Comparison of ENCODE assay signal across 9 cellular contexts in genomic region chr7:73719806-73720169, GRCh38. TPM values are rescaled to one million over a fixed set of nuclear protein-coding genes. Genes with fewer than 3 reads are reported as not detected.
A peak's percentile ranks its signal among the peaks of the same experiment; 100 is the strongest.
DNase-seq lines count a peak whose midpoint lies in the region; ATAC-seq, FAIRE-seq and TF ChIP-seq lines count a peak whose summit lies in the region.
"Had no signal": no experiment of that assay in that cellular context is flagged by ENCODE, and none has a peak within 500 bp of the region (broad histone marks: within the 10 kb centered on the region; RNA-seq: fewer than 3 reads in every experiment).

No MANE protein-coding gene starts in this region.

- no TSS peak for BruUV-seq in Caco-2 (replicated peaks; lab: Mats Ljungman, UMichigan)

- H3K27me3 Mint-ChIP-seq in Caco-2 (ENCODE audit: insufficient read depth, unreplicated experiment) = no peaks in the 10 kb centered on the region

- peaks cover 37% of the 10 kb centered on the region for H3K4me1 ChIP-seq in Caco-2
- H3K4me1 ChIP-seq in HUES64 (ENCODE audit: insufficient read depth, low read length) = no peaks in the 10 kb centered on the region
- peaks cover 16% of the 10 kb centered on the region for H3K4me1 ChIP-seq in colonic mucosa
- H3K4me1 ChIP-seq in small intestine (ENCODE audit: control insufficient read depth in 2 of 2, insufficient read depth in 1 of 2, low read depth in 1 of 2, low read length in 1 of 2) = peaks cover 0 to 4% of the 10 kb centered on the region in 2 donors

- no peak for TF ChIP-seq CTCF in Caco-2 (IDR thresholded peaks at IDR 0.05; ENCODE audit: insufficient read depth in 1 of 2, low read depth in 1 of 2, low read length in 1 of 2, severe bottlenecking in 1 of 2, unreplicated experiment in 1 of 2)
- TF ChIP-seq CTCF in colonic mucosa (IDR thresholded peaks at IDR 0.05) = no peak
- no peak for TF ChIP-seq CTCF in omental fat pad (IDR thresholded peaks at IDR 0.05)

- H3K4me3 Mint-ChIP-seq in Caco-2 (ENCODE audit: unreplicated experiment) = peak overlapping the region; percentile 73

- H3K9ac ChIP-seq in HUES64 (ENCODE audit: low read depth, low read length) (no peak overlapping the region), colonic mucosa (ENCODE audit: low read depth in 2 of 2, low read length in 2 of 2) (no peak overlapping the region)

- WGBS in HUES64 = 12% methylated on average over 16 of the region's 16 CpGs
- 9 to 12% (median 9%) methylated on average over 12 to 16 of the region's 16 CpGs for WGBS in small intestine, 3 donors

- H3K27me3 ChIP-seq in Caco-2 (replicated peaks; ENCODE audit: control insufficient read depth, insufficient read depth, low read length) = no peaks in the 10 kb centered on the region
- H3K27me3 ChIP-seq in HUES64 (ENCODE audit: insufficient read depth, low read length) = peaks cover 24% of the 10 kb centered on the region
- H3K27me3 ChIP-seq in colonic mucosa = no peaks in the 10 kb centered on the region
- H3K27me3 ChIP-seq in small intestine (ENCODE audit: control insufficient read depth in 2 of 2, insufficient read depth in 2 of 2, low read length in 2 of 2) = no peaks in the 10 kb centered on the region

- DNase-seq in Caco-2 = no peak
- DNase-seq in colonic mucosa = no peak
- DNase-seq in omental fat pad (ENCODE audit: low spot score) = no peak
- DNase-seq in NCI-H82 (lab: John Stamatoyannopoulos, UW) = no peak
- DNase-seq in NOMO-1 treated with DMSO at 0.1 percent for 48 hours (lab: John Stamatoyannopoulos, UW; ENCODE audit: unreplicated experiment) = no peak
- no peak for DNase-seq in small intestine

- H3K27ac ChIP-seq in HUES64 (ENCODE audit: low read depth, low read length) (no peak overlapping the region), colonic mucosa (no peak overlapping the region), small intestine (ENCODE audit: low read depth in 1 of 2, low read length in 1 of 2) (no peak overlapping the region)

- FAIRE-seq in small intestine (lab: Jason Lieb, UNC) = no peak
- FAIRE-seq: endometrium had no signal

- peaks cover 16% of the 10 kb centered on the region for H3K4me1 Mint-ChIP-seq in Caco-2 (ENCODE audit: low read depth, unreplicated experiment)

- peak overlapping the region; percentile 89 for H3K4me3 ChIP-seq in Caco-2 (ENCODE audit: low read depth, low read length)
- H3K4me3 ChIP-seq in HUES64 (ENCODE audit: low read length) = peak overlapping the region; percentile 88
- peak overlapping the region; percentile 16 for H3K4me3 ChIP-seq in colonic mucosa
- H3K4me3 ChIP-seq in small intestine (ENCODE audit: low read depth in 1 of 2, low read length in 2 of 2) = no peak overlapping the region

- peaks cover 23% of the 10 kb centered on the region for H3K36me3 Mint-ChIP-seq in Caco-2 (ENCODE audit: insufficient read depth, unreplicated experiment)

- H3K9me3 ChIP-seq in Caco-2 (no peaks in the 10 kb centered on the region), HUES64 (ENCODE audit: insufficient read depth, low read depth, low read length) (no peaks in the 10 kb centered on the region), colonic mucosa (no peaks in the 10 kb centered on the region), small intestine (ENCODE audit: control insufficient read depth, low read depth) (no peaks in the 10 kb centered on the region)

- POLR2A ChIA-PET in Caco-2 (lab: Charles Lee) = interaction anchor here (0.6 to 1.3 kb wide), 4 partner anchors 14 to 166 kb away, joined by 4 to 6 read pairs (median 4); partner anchors contain the start of genes ABHD11 and MLXIPL

- peak overlapping the region; percentile 75 for H3K27ac Mint-ChIP-seq in Caco-2 (ENCODE audit: unreplicated experiment)

- CTCF ChIA-PET in Caco-2 (lab: Charles Lee) = interaction anchor here (0.5 to 1.6 kb wide), 6 partner anchors 9 to 136 kb away, joined by 3 to 7 read pairs (median 4); partner anchors contain the start of gene ABHD11

- no peaks in the 10 kb centered on the region for H3K9me3 Mint-ChIP-seq in Caco-2 (ENCODE audit: unreplicated experiment)

- H3K36me3 ChIP-seq in Caco-2 (ENCODE audit: control insufficient read depth, insufficient read depth, low read length) (no peaks in the 10 kb centered on the region; the same call in 1 of the 2 replicates), HUES64 (ENCODE audit: insufficient read depth, low read length) (no peaks in the 10 kb centered on the region), colonic mucosa (no peaks in the 10 kb centered on the region), small intestine (ENCODE audit: control insufficient read depth in 2 of 2, insufficient read depth in 2 of 2, low read length in 2 of 2) (no peaks in the 10 kb centered on the region)

- ATAC-seq in omental fat pad (ENCODE audit: low FRiP score) (peak; percentile 11), GM18861 (IDR thresholded peaks at IDR 0.05; ENCODE audit: unreplicated experiment) (no peak)

- intact Hi-C loops in Caco-2 (cut with micrococcal nuclease; ENCODE audit: unreplicated experiment) = loop anchor here (5.0 kb wide), 1 partner anchor 97 kb away; the partner anchor contains the start of gene MLXIPL
- intact Hi-C loops in colonic mucosa (cut with DNase I) = no loop called here

RNA-seq across cellular contexts. Expression of gene STX1A, which starts 0.3 kb away (rescaled TPM):
- total RNA-seq in Caco-2 (2022) (26.4 and 28.6 TPM in 2 replicates), colonic mucosa (1 to 10 TPM; 7.0 to 7.2 TPM), omental fat pad (10 to 100 TPM in 1 of 4 donors, 1 to 10 TPM in 3; 3.6 to 10.4 (median 4.8) TPM)
- polyA plus RNA-seq in HUES64 (2013, experiment 1 of 2) = 4.5 TPM
- polyA plus RNA-seq in HUES64 (2013, experiment 2 of 2) = 6.1 TPM
- polyA plus RNA-seq in small intestine = 10 to 100 TPM in 2 of 3 donors, 1 to 10 TPM in 1; 9.5 to 17.7 (median 11.6) TPM

RNA-seq across cellular contexts. Expression of gene ABHD11, which starts 18.8 kb away (rescaled TPM):
- total RNA-seq in Caco-2 (2022) (38.9 and 47.2 TPM in 2 replicates), colonic mucosa (100 to 1,000 TPM; 109 to 123 TPM), omental fat pad (10 to 100 TPM in 2 of 4 donors, 1 to 10 TPM in 2; 6.6 to 13.9 (median 9.4) TPM)
- polyA plus RNA-seq in HUES64 (2013, experiment 1 of 2) = 13.1 TPM
- polyA plus RNA-seq in HUES64 (2013, experiment 2 of 2) = 10.2 TPM
- polyA plus RNA-seq in small intestine = 10 to 100 TPM; 53.0 to 93.3 (median 60.1) TPM

RNA-seq across cellular contexts. Expression of gene BUD23, which starts 36.4 kb away (rescaled TPM):
- total RNA-seq in Caco-2 (2022) = 138 and 144 TPM in 2 replicates
- polyA plus RNA-seq in HUES64 (2013, experiment 1 of 2) = 64.4 TPM
- 58.6 TPM for polyA plus RNA-seq in HUES64 (2013, experiment 2 of 2)
- 10 to 100 TPM; 46.4 to 79.5 TPM for total RNA-seq in colonic mucosa
- total RNA-seq in omental fat pad = 10 to 100 TPM; 28.8 to 52.2 (median 45.0) TPM
- 10 to 100 TPM; 37.8 to 90.0 (median 50.5) TPM for polyA plus RNA-seq in small intestine

RNA-seq across cellular contexts. Expression of gene DNAJC30, which starts 36.5 kb away (rescaled TPM):
- total RNA-seq in Caco-2 (2022) = 15.5 and 15.9 TPM in 2 replicates
- polyA plus RNA-seq in HUES64 (2013, experiment 1 of 2) = 5.5 TPM
- 4.4 TPM for polyA plus RNA-seq in HUES64 (2013, experiment 2 of 2)
- 10 to 100 TPM in 1 of 2 donors, 1 to 10 TPM in 1; 9.7 to 15.1 TPM for total RNA-seq in colonic mucosa
- total RNA-seq in omental fat pad = 1 to 10 TPM; 4.0 to 5.3 (median 4.7) TPM
- polyA plus RNA-seq in small intestine = 10 to 100 TPM in 1 of 3 donors, 1 to 10 TPM in 2; 6.0 to 10.4 (median 6.8) TPM

RNA-seq across cellular contexts. Expression of gene CLDN3, which starts 50.3 kb away (rescaled TPM):
- 19.6 and 21.0 TPM in 2 replicates for total RNA-seq in Caco-2 (2022)
- 9.1 TPM for polyA plus RNA-seq in HUES64 (2013, experiment 1 of 2)
- 9.2 TPM for polyA plus RNA-seq in HUES64 (2013, experiment 2 of 2)
- total RNA-seq in colonic mucosa = 100 to 1,000 TPM; 599 to 634 TPM
- under 1 TPM in 1 of 4 donors, not detected in 3; 0.28 TPM for total RNA-seq in omental fat pad
- 100 to 1,000 TPM; 236 to 394 (median 302) TPM for polyA plus RNA-seq in small intestine

Comparison
In these comparisons a context has a peak if more than half of its experiments do, and no peak if none do; other contexts are left out.
1. H3K4me3 ChIP-seq: peak in Caco-2 (single experiment), HUES64 (single experiment) and colonic mucosa (single experiment); none in small intestine (0 of 2).